ENCODE assay signal across 8 cellular contexts in the genomic region with DNA sequence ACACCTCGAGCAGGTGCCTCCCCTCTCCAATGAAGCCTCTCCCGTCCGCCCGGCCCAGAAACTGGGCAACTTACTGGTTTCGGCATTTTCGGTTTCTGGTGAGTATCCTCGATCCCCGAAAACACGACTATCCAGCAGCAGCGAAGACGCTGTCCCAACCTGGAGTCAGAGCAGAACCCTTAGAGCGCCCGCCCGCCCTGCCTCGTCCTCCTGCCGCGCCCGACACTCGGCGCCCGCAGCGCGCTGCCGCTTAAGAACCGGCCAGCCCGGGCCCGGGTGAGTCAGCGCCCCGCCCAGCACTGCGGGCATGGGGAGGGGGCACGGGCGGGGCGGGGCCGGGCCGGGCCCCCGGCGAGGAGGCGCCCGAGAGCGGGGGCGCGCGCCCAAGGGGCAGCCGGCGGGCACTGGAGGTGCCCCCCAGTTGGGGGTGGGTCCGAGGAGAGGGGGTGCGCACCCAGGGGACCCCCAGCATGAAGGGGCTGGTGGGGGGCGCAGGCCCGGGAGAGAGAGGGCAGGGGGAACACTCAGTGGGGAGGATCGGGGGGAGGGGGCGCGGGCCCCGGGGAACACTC. TPM values are rescaled to one million over a fixed set of nuclear protein-coding genes. Genes with fewer than 3 reads are reported as not detected.
DNase-seq lines count a peak whose midpoint lies in the region; ATAC-seq, FAIRE-seq and TF ChIP-seq lines count a peak whose summit lies in the region.

No MANE protein-coding gene starts in this region.

- BruUV-seq in K562 (replicated peaks; lab: Mats Ljungman, UMichigan) = no TSS peak

- H2BK5ac ChIP-seq in H9 (ENCODE audit: insufficient read length, low read length) = no peak overlapping the region

- H3K14ac ChIP-seq in H9 (ENCODE audit: insufficient read depth, low read length) = peak overlapping the region; percentile 88; the same call in 1 of the 2 replicates

- FAIRE-seq in K562 (lab: Jason Lieb, UNC) = no peak

- H2BK20ac ChIP-seq in H9 (ENCODE audit: low read depth, low read length, poor library complexity, severe bottlenecking) = no peak overlapping the region

- no peak overlapping the region for H3T11ph ChIP-seq in H9 (ENCODE audit: low read length)

- H2BK120ac ChIP-seq in H9 (ENCODE audit: low read depth, low read length, poor library complexity, severe bottlenecking) = no peak overlapping the region

- H2BK15ac ChIP-seq in H9 (ENCODE audit: low read depth, low read length) = no peak overlapping the region

- POLR2A ChIA-PET in K562 (lab: Yijun Ruan, JAX) = interaction anchor here (0.6 to 1.7 kb wide), 14 partner anchors 7 to 279 kb away, joined by 3 to 9 read pairs (median 4); no protein-coding TSS in a partner anchor

- H2BK12ac ChIP-seq in H9 (ENCODE audit: insufficient read length, low read depth, low read length) = no peak overlapping the region

- ATAC-seq in K562 = peak; percentile 76
- ATAC-seq in HG03460 (IDR thresholded peaks at IDR 0.05; ENCODE audit: unreplicated experiment) = no peak

- H3K4me2 ChIP-seq in H9 (ENCODE audit: insufficient read depth, insufficient read length, low read length) (peak overlapping the region; percentile 92), K562 (ENCODE audit: insufficient read depth, low read length) (peak overlapping the region; percentile 80), smooth muscle cell (peak overlapping the region; percentile 93)

- H3K27me3 ChIP-seq in H9 (ENCODE audit: insufficient read depth, low read length) (no peaks in the 10 kb centered on the region; the same call in 1 of the 2 replicates), K562 (ENCODE audit: control insufficient read depth in 2 of 2, insufficient read depth in 2 of 2, low read length in 2 of 2) (no peaks in the 10 kb centered on the region), iPS-18a (ENCODE audit: control insufficient read depth, insufficient read depth, low read length) (peaks cover 10% of the 10 kb centered on the region), smooth muscle cell (ENCODE audit: low read depth) (no peaks in the 10 kb centered on the region)

- peak; percentile 14 for DNase-seq in GF-D8 (lab: John Stamatoyannopoulos, UW)
- peak; percentile 76 for DNase-seq in H9
- DNase-seq in NCI-H1048 (lab: John Stamatoyannopoulos, UW) = peak; percentile 69
- DNase-seq in UCSD-AML1 (lab: John Stamatoyannopoulos, UW; ENCODE audit: unreplicated experiment) = peak; percentile 76
- peak; percentile 85 to 91 (median 87) for DNase-seq in K562 (ENCODE audit: extremely low read depth in 1 of 4, low spot score in 3 of 4)
- peak; percentile 42 for DNase-seq in smooth muscle cell (lab: John Stamatoyannopoulos, UW; ENCODE audit: unreplicated experiment)

- H3K56ac ChIP-seq in H9 (ENCODE audit: insufficient read length, low read depth, low read length) = no peak overlapping the region

- H3K36me3 ChIP-seq in K562 (ENCODE audit: control insufficient read depth, insufficient read depth, low read length) = peaks cover 41% of the 10 kb centered on the region
- peaks cover 38% of the 10 kb centered on the region for H3K36me3 ChIP-seq in iPS-18a (ENCODE audit: control insufficient read depth, low read depth, low read length)
- no peaks in the 10 kb centered on the region for H3K36me3 ChIP-seq in smooth muscle cell (ENCODE audit: low read depth)

- intact Hi-C loops in K562 (cut with micrococcal nuclease) = no loop called here

- H2AFZ ChIP-seq in H9 (ENCODE audit: low read length) (no peak overlapping the region), K562 (ENCODE audit: low read depth, low read length) (no peak overlapping the region), smooth muscle cell (ENCODE audit: low read depth) (peak overlapping the region; percentile 30)

- H3K4me1 ChIP-seq in H9 (ENCODE audit: insufficient read depth, low read length) (peaks cover 6% of the 10 kb centered on the region), K562 (replicated peaks in 1 of 2; ENCODE audit: control insufficient read depth in 2 of 2, insufficient read depth in 2 of 2, low read length in 2 of 2) (peaks cover 42 to 46% of the 10 kb centered on the region in 2 experiments), iPS-18a (ENCODE audit: control insufficient read depth, low read depth, low read length) (peaks cover 21% of the 10 kb centered on the region), smooth muscle cell (ENCODE audit: low read depth) (peaks cover 30% of the 10 kb centered on the region)

- no CpG with 5 or more reads among the region's 53 CpGs for WGBS in H9 (ENCODE audit: extremely low coverage, insufficient read length, low lambda C conversion rate)
- WGBS in K562 (ENCODE audit: insufficient coverage, low coverage, missing lambda C conversion rate) = under 1% methylated on average over 28 of the region's 53 CpGs
- under 1% methylated on average over 37 of the region's 53 CpGs for WGBS in smooth muscle cell (ENCODE audit: low lambda C conversion rate)

- peaks cover 4% of the 10 kb centered on the region for H3K79me1 ChIP-seq in H9 (ENCODE audit: insufficient read depth, low read depth, low read length, poor library complexity, severe bottlenecking)

- peak overlapping the region; percentile 80 for H3K9ac ChIP-seq in H9 (ENCODE audit: extremely low read depth, insufficient read length, low read length)
- H3K9ac ChIP-seq in K562 (ENCODE audit: insufficient read depth in 1 of 2, low read depth in 2 of 2, low read length in 2 of 2) = peak overlapping the region; percentile 69 to 97
- H3K9ac ChIP-seq in iPS-18a (ENCODE audit: low read length) = peak overlapping the region; percentile 52
- H3K9ac ChIP-seq in smooth muscle cell (ENCODE audit: low read depth) = peak overlapping the region; percentile 82

- H4K8ac ChIP-seq in H9 (replicated peaks; ENCODE audit: insufficient read length, low read depth, low read length) = no peak overlapping the region

- no peak overlapping the region for H4K91ac ChIP-seq in H9 (ENCODE audit: insufficient read length, low read depth, low read length)

- H3K27me3 Mint-ChIP-seq in H9 (ENCODE audit: low read depth) = peaks cover 9% of the 10 kb centered on the region

- CTCF ChIA-PET in K562 (lab: Yijun Ruan, JAX; ENCODE audit: low intra/inter-chr PET ratio) = no interaction called here

- peaks cover 7% of the 10 kb centered on the region for H3K23me2 ChIP-seq in H9 (ENCODE audit: insufficient read length, low read depth, low read length, poor library complexity, severe bottlenecking)

- H3K79me2 ChIP-seq in H9 (ENCODE audit: insufficient read depth, low read length) (peaks cover 45% of the 10 kb centered on the region), K562 (ENCODE audit: control insufficient read depth, insufficient read depth, low read length) (peaks cover 55% of the 10 kb centered on the region), smooth muscle cell (ENCODE audit: low read depth) (peaks cover 45% of the 10 kb centered on the region)

- H3K9me3 ChIP-seq in H9 (ENCODE audit: control insufficient read depth, low read depth, low read length) (no peaks in the 10 kb centered on the region), K562 (replicated peaks; ENCODE audit: control insufficient read depth, insufficient read depth, low read depth, low read length) (no peaks in the 10 kb centered on the region), iPS-18a (ENCODE audit: control insufficient read depth, low read depth, low read length) (no peaks in the 10 kb centered on the region), smooth muscle cell (replicated peaks; ENCODE audit: low read depth) (no peaks in the 10 kb centered on the region)

- H3F3A ChIP-seq in smooth muscle cell (ENCODE audit: low read depth) = no peaks in the 10 kb centered on the region

- H3K27ac Mint-ChIP-seq in H9 = peak overlapping the region; percentile 98 to 100 (median 99)

- in situ Hi-C loops in K562 (cut with MboI) = no loop called here

- no peak overlapping the region for H2AK5ac ChIP-seq in H9 (ENCODE audit: insufficient read length, low read length)

- H4K20me1 ChIP-seq in H9 (ENCODE audit: control insufficient read depth, insufficient read depth, insufficient read length) (no peaks in the 10 kb centered on the region), K562 (replicated peaks; ENCODE audit: control insufficient read depth, insufficient read depth, low read length) (peaks cover 43% of the 10 kb centered on the region), smooth muscle cell (ENCODE audit: low read depth) (peaks cover 48% of the 10 kb centered on the region)

- peak overlapping the region; percentile 99 for H3K4me3 Mint-ChIP-seq in H9

- no peak overlapping the region for H3K23ac ChIP-seq in H9 (ENCODE audit: insufficient read length, low read depth, low read length)

- H3K18ac ChIP-seq in H9 (ENCODE audit: insufficient read length, low read depth, low read length) = peak overlapping the region; percentile 75

- H3K4ac ChIP-seq in H9 (ENCODE audit: low read depth, low read length) = no peak overlapping the region

- peaks cover 14% of the 10 kb centered on the region for H3K9me1 ChIP-seq in K562 (ENCODE audit: control insufficient read depth, insufficient read depth, low read length)

- TF ChIP-seq EP300 in K562 (IDR thresholded peaks at IDR 0.05; ENCODE audit: low read length) = no peak

- H3K4me1 Mint-ChIP-seq in H9 = peaks cover 44 to 47% of the 10 kb centered on the region in 2 experiments

- TF ChIP-seq CTCF in H9 (conservative IDR thresholded peaks at IDR 0.05) (no peak), K562 (IDR thresholded peaks at IDR 0.05 in 2 of 3, conservative IDR thresholded peaks at IDR 0.05 in 1 of 3; ENCODE audit: insufficient read depth in 2 of 3, low read depth in 1 of 3, low read length in 3 of 3) (no peak), smooth muscle cell (IDR thresholded peaks at IDR 0.05; ENCODE audit: borderline replicate concordance, insufficient read depth, poor library complexity, severe bottlenecking) (no peak)

- peaks cover 9 to 14% of the 10 kb centered on the region in 2 experiments for H3K9me3 Mint-ChIP-seq in H9

- peaks cover 38 to 59% (median 49%) of the 10 kb centered on the region in 3 experiments for H3K36me3 Mint-ChIP-seq in H9 (ENCODE audit: insufficient read depth in 1 of 3, low read depth in 3 of 3)

- no peak overlapping the region for H4K5ac ChIP-seq in H9 (ENCODE audit: insufficient read length, low read depth, low read length)

- TF ChIP-seq POLR2A in K562 (conservative IDR thresholded peaks at IDR 0.05) = peak; percentile 56

- TF ChIP-seq RAD21 in K562 (CRISPR knock-in tag; conservative IDR thresholded peaks at IDR 0.05 in 1 of 2, IDR thresholded peaks at IDR 0.05 in 1 of 2) = 0 out of 4 replicates have a peak, but pooled peaks of 1 of the 2 experiments have one; percentile 8

- H3K4me3 ChIP-seq in K562 (peak overlapping the region; percentile 76), iPS-18a (ENCODE audit: low read length) (peak overlapping the region; percentile 72), smooth muscle cell (peak overlapping the region; percentile 77)

- no peak overlapping the region for H3K27ac ChIP-seq in H9 (ENCODE audit: insufficient read length, low read depth, low read length)
- H3K27ac ChIP-seq in K562 (ENCODE audit: extremely low read depth, low read depth, low read length) = peak overlapping the region; percentile 87
- no peak overlapping the region for H3K27ac ChIP-seq in iPS-18a (ENCODE audit: low read length)
- peak overlapping the region; percentile 82 for H3K27ac ChIP-seq in smooth muscle cell (ENCODE audit: low read depth)

RNA-seq across cellular contexts. Expression of gene EZR, which starts 1.1 kb away (rescaled TPM):
- 375 and 393 TPM in 2 replicates for total RNA-seq in H9 (2021)
- total RNA-seq in K562 (2011; cell fraction: chromatin; rRNA removed; ENCODE audit: low replicate concordance) = 49.5 and 70.7 TPM in 2 replicates
- total RNA-seq in K562 (2011; cell fraction: nucleolus; rRNA removed) = 37.9 and 45.2 TPM in 2 replicates
- total RNA-seq in K562 (2011; cell fraction: nucleoplasm; rRNA removed) = 44.1 and 48.1 TPM in 2 replicates
- total RNA-seq in K562 (2014; rRNA removed) = 161 and 162 TPM in 2 replicates
- total RNA-seq in K562 (2014; rRNA removed; fragmentation: Illumina TruSeq; extraction: Trizol) = 71.5 and 72.7 TPM in 2 replicates
- total RNA-seq in K562 (2015; rRNA removed; fragmentation: Illumina TruSeq; extraction: Trizol) = 110 and 117 TPM in 2 replicates
- 125 and 143 TPM in 2 replicates for total RNA-seq in K562 (2021)
- polyA plus RNA-seq in K562 (2011; rRNA removed) = 104 and 135 TPM in 2 replicates
- 78.6 and 88.6 TPM in 2 replicates for polyA plus RNA-seq in K562 (2011; cell fraction: cytosol; rRNA removed)
- 91.7 and 156 TPM in 2 replicates for polyA plus RNA-seq in K562 (2011; cell fraction: nucleus; rRNA removed)
- 120 and 126 TPM in 2 replicates for polyA plus RNA-seq in K562 (2012)
- polyA plus RNA-seq in K562 (2014; fragmentation: Illumina TruSeq; extraction: Trizol) = 93.0 and 101 TPM in 2 replicates
- 10 to 100 TPM; 36.5 to 63.6 TPM for polyA plus RNA-seq in K562 (2014; fragmentation: Nextera tagmentation; extraction: Ambion mirVana)
- polyA plus RNA-seq in K562 (2014; rRNA removed) = 91.5 and 114 TPM in 2 replicates
- 100 and 114 TPM in 2 replicates for polyA minus RNA-seq in K562 (2011; rRNA and poly(A)+ RNA removed)
- 69.7 and 85.1 TPM in 2 replicates for polyA minus RNA-seq in K562 (2011; cell fraction: cytosol; rRNA and poly(A)+ RNA removed)
- polyA minus RNA-seq in K562 (2011; cell fraction: nucleus; rRNA and poly(A)+ RNA removed) = 20.1 and 54.6 TPM in 2 replicates
- total RNA-seq in smooth muscle cell = 98.4 and 113 TPM in 2 replicates
- 55.0 and 190 TPM in 2 replicates for polyA plus RNA-seq in smooth muscle cell

Comparison
In these comparisons a context has a peak if more than half of its experiments do, and no peak if none do; other contexts are left out.
1. DNase-seq: peak in every context shown above with its lines; median percentile 87 in K562; 76 in H9; 76 in UCSD-AML1; 69 in NCI-H1048; 42 in smooth muscle cell; 14 in GF-D8.
2. H3K27ac ChIP-seq: peak in K562 (single experiment) and smooth muscle cell (single experiment); none in H9 (single experiment) and iPS-18a (single experiment).
3. Peak in every context shown above with its lines, with median percentiles within 50 percentile points of each other: H3K4me2 ChIP-seq, H3K9ac ChIP-seq and H3K4me3 ChIP-seq.